Comparison of ENCODE assay signal across 10 cellular contexts in the genomic region with DNA sequence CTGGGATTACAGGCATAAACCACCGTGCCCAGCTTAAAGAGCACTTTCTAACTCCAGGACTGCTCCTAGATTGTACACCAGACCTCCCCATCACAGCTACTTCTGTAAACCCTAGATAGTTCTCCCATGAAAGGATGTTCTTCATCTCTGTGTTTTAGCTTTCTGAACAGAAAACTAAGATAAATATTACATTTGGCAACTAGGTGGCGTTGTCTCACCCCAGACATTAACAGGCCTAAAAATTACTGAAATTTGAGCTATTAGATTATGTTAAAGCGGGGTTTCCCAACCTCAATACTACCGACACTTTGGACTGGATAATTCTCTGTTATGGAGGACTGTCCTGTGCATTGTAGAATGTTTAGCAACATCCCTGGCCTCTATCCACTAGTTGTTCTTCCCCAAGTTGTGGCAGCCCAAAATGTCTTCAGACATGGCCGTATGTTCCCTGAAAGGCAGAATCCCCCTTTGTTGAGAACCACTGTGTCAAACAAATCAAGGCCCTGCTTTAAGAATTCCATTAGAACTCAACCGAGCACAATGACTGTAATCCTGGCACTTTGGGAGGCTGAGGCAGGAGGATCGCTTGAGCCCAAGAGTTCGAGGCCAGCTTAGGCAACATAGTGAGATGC. TPM values are rescaled to one million over a fixed set of nuclear protein-coding genes. Genes with fewer than 3 reads are reported as not detected.
DNase-seq lines count a peak whose midpoint lies in the region; ATAC-seq and TF ChIP-seq lines count a peak whose summit lies in the region.
"Had no signal": no experiment of that assay in that cellular context is flagged by ENCODE, and none has a peak within 500 bp of the region (broad histone marks: within the 10 kb centered on the region; RNA-seq: fewer than 3 reads in every experiment).

No MANE protein-coding gene starts in this region.

- TF ChIP-seq CTCF in DOHH2 (IDR thresholded peaks at IDR 0.05; ENCODE audit: low read depth, low read length, poor library complexity, severe bottlenecking) (peak; percentile 76), IMR-90 (conservative IDR thresholded peaks at IDR 0.05; ENCODE audit: low read depth, low read length) (peak; percentile 79), WI38 (IDR thresholded peaks at IDR 0.05; ENCODE audit: low read depth, low read length) (peak; percentile 31; the same call in 1 of the 2 replicates)

- dilution Hi-C loops in IMR-90 (cut with HindIII; ENCODE audit: low sequenced_read_pairs, unreplicated experiment) = no loop called here

- no peak overlapping the region for H3K9ac ChIP-seq in IMR-90 (ENCODE audit: low read depth, low read length)

- H3K9me3 ChIP-seq in DOHH2 (ENCODE audit: control insufficient read depth, insufficient read depth, low read length) (no peaks in the 10 kb centered on the region), IMR-90 (ENCODE audit: control insufficient read depth, insufficient read depth, low read length) (no peaks in the 10 kb centered on the region)

- no peak overlapping the region for H2BK120ac ChIP-seq in IMR-90 (ENCODE audit: low read depth, low read length)

- H3K4me1 ChIP-seq in DOHH2 (ENCODE audit: control insufficient read depth, low read length) = peaks cover 18% of the 10 kb centered on the region
- peaks cover 3% of the 10 kb centered on the region for H3K4me1 ChIP-seq in IMR-90 (ENCODE audit: control insufficient read depth, insufficient read depth, low read length)

- H3K79me1 ChIP-seq in IMR-90 (ENCODE audit: low read depth in 1 of 2, low read length in 2 of 2) = no peaks in the 10 kb centered on the region

- in situ Hi-C loops in IMR-90 (cut with MboI; ENCODE audit: low sequenced_read_pairs) = no loop called here

- no peak overlapping the region for H2AFZ ChIP-seq in IMR-90 (replicated peaks; ENCODE audit: low read length, poor library complexity)

- no peak for TF ChIP-seq POLR2A in IMR-90 (IDR thresholded peaks at IDR 0.05; ENCODE audit: low read depth, low read length)

- H3K27ac ChIP-seq in DOHH2 (ENCODE audit: low read depth, low read length) (no peak overlapping the region), IMR-90 (ENCODE audit: insufficient read depth, low read length) (no peak overlapping the region)
- H3K27ac ChIP-seq: skin epidermis had no signal

- no peak overlapping the region for H3K56ac ChIP-seq in IMR-90 (ENCODE audit: extremely low read depth, insufficient read depth, low read length)

- no peak overlapping the region for H3K14ac ChIP-seq in IMR-90 (replicated peaks; ENCODE audit: low read depth, low read length)

- no peak overlapping the region for H2AK9ac ChIP-seq in IMR-90 (replicated peaks; ENCODE audit: low read depth, low read length, poor library complexity)

- no peaks in the 10 kb centered on the region for H3K9me2 ChIP-seq in DOHH2 (replicated peaks; ENCODE audit: control insufficient read depth, low read length)

- no peak overlapping the region for H2AK5ac ChIP-seq in IMR-90 (ENCODE audit: low read depth, low read length)

- BruUV-seq in IMR-90 (replicated peaks; lab: Mats Ljungman, UMichigan) = no TSS peak

- peak overlapping the region; percentile 81 for H3K18ac ChIP-seq in IMR-90 (ENCODE audit: low read depth, low read length)

- intact Hi-C loops in IMR-90 (cut with micrococcal nuclease) = loop anchor here (1.0 kb wide), 1 partner anchor 89 kb away; no protein-coding TSS in a partner anchor

- no peak overlapping the region for H3K4ac ChIP-seq in IMR-90 (ENCODE audit: low read depth, low read length)

- ATAC-seq in IMR-90 (ENCODE audit: low read depth) (peak; percentile 61), HG03135 (IDR thresholded peaks at IDR 0.05; ENCODE audit: unreplicated experiment) (no peak)

- H2BK20ac ChIP-seq in IMR-90 (ENCODE audit: low read depth, low read length) = no peak overlapping the region

- H3K27me3 ChIP-seq in DOHH2 (ENCODE audit: control insufficient read depth, low read length) = no peaks in the 10 kb centered on the region
- H3K27me3 ChIP-seq in IMR-90 (ENCODE audit: control insufficient read depth, insufficient read depth, low read length) = no peaks in the 10 kb centered on the region

- 100% methylated on average over 1 of the region's 8 CpGs; no CpG with 5 or more reads in 1 of the 2 experiments for WGBS in IMR-90 (ENCODE audit: extremely low coverage in 2 of 2, insufficient read length in 1 of 2), 2 experiments

- H3K4me3 ChIP-seq in DOHH2 (ENCODE audit: low read length) (no peak overlapping the region), IMR-90 (ENCODE audit: insufficient read depth, low read depth, low read length) (no peak overlapping the region), WI38 (ENCODE audit: low read depth, low read length) (no peak overlapping the region)
- H3K4me3 ChIP-seq: skin epidermis had no signal

- H3K79me2 ChIP-seq in DOHH2 (ENCODE audit: control insufficient read depth, low read length) = no peaks in the 10 kb centered on the region

- TF ChIP-seq RAD21 in IMR-90 (IDR thresholded peaks at IDR 0.05; ENCODE audit: low read length) = peak; percentile 67

- H4K91ac ChIP-seq in IMR-90 (ENCODE audit: insufficient read depth, low read depth, low read length) = no peak overlapping the region

- H4K8ac ChIP-seq in IMR-90 (ENCODE audit: low read depth in 2 of 2, low read length in 2 of 2) = no peak overlapping the region

- no peak overlapping the region for H2BK5ac ChIP-seq in IMR-90 (ENCODE audit: low read depth, low read length, poor library complexity, severe bottlenecking)

- POLR2A ChIA-PET in IMR-90 (lab: Charles Lee; ENCODE audit: unreplicated experiment) = no interaction called here

- CTCF ChIA-PET in IMR-90 (lab: Yijun Ruan, JAX) = interaction anchor here (0.6 to 3.3 kb wide), 15 partner anchors 9 to 937 kb away, joined by 3 to 28 read pairs (median 4); partner anchors contain the start of gene HERC4

- H3K36me3 ChIP-seq in DOHH2 (ENCODE audit: control insufficient read depth, low read length) (no peaks in the 10 kb centered on the region), IMR-90 (ENCODE audit: control insufficient read depth, insufficient read depth, low read length) (peaks cover 1% of the 10 kb centered on the region; the same call in 1 of the 2 replicates)

- no peak overlapping the region for H3K23ac ChIP-seq in IMR-90 (ENCODE audit: low read depth, low read length)

- H4K5ac ChIP-seq in IMR-90 (ENCODE audit: low read depth, low read length) = peak overlapping the region; percentile 61; the same call in 1 of the 2 replicates

- DNase-seq in IMR-90 (peak; percentile 67), kidney tubule cell (ENCODE audit: low spot score) (peak; percentile 38), NCI-H187 (lab: John Stamatoyannopoulos, UW) (no peak), COR-L47 (lab: John Stamatoyannopoulos, UW) (no peak), GOT3 (lab: John Stamatoyannopoulos, UW) (no peak)
- DNase-seq: activated B cell treated with CpG ODN at 0.5 μM for 24 hours had no signal

- H4K20me1 ChIP-seq in DOHH2 (ENCODE audit: control insufficient read depth, insufficient read depth, low read depth, low read length) (no peaks in the 10 kb centered on the region), IMR-90 (ENCODE audit: insufficient read depth, low read length) (no peaks in the 10 kb centered on the region)

- no peak overlapping the region for H2BK15ac ChIP-seq in IMR-90 (ENCODE audit: low read depth, low read length)

- H3K4me2 ChIP-seq in DOHH2 (ENCODE audit: low read length) = peak overlapping the region; percentile 25; the same call in 1 of the 2 replicates
- no peak overlapping the region for H3K4me2 ChIP-seq in IMR-90 (ENCODE audit: low read depth, low read length)

- no peaks in the 10 kb centered on the region for H3K9me1 ChIP-seq in IMR-90 (ENCODE audit: insufficient read depth, low read length)

- H3F3A ChIP-seq in DOHH2 (ENCODE audit: control insufficient read depth, insufficient read depth) = no peaks in the 10 kb centered on the region

TF ChIP-seq in IMR-90, 13 proteins besides CTCF, POLR2A, EP300 and RAD21:
- TF ChIP-seq, protein P1, sequence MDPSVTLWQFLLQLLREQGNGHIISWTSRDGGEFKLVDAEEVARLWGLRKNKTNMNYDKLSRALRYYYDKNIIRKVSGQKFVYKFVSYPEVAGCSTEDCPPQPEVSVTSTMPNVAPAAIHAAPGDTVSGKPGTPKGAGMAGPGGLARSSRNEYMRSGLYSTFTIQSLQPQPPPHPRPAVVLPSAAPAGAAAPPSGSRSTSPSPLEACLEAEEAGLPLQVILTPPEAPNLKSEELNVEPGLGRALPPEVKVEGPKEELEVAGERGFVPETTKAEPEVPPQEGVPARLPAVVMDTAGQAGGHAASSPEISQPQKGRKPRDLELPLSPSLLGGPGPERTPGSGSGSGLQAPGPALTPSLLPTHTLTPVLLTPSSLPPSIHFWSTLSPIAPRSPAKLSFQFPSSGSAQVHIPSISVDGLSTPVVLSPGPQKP (IDR thresholded peaks at IDR 0.05; ENCODE audit: borderline replicate concordance, low read depth, low read length) = no peak
- TF ChIP-seq CEBPB (IDR thresholded peaks at IDR 0.05; ENCODE audit: low read depth, low read length) = peak; percentile 27; the same call in 1 of the 2 replicates
- TF ChIP-seq MXI1 (IDR thresholded peaks at IDR 0.05; ENCODE audit: borderline replicate concordance, low read depth, low read length) = no peak
- no peak for TF ChIP-seq CHD1 (IDR thresholded peaks at IDR 0.05; ENCODE audit: low read depth, low read length)
- no peak for TF ChIP-seq BHLHE40 (IDR thresholded peaks at IDR 0.05; ENCODE audit: low read depth, low read length)
- no peak for TF ChIP-seq MAFK (IDR thresholded peaks at IDR 0.05; ENCODE audit: low read depth, low read length)
- peak; percentile 58; the same call in 1 of the 2 replicates for TF ChIP-seq SMC3 (IDR thresholded peaks at IDR 0.05; ENCODE audit: low read depth, low read length)
- TF ChIP-seq NFE2L2 (IDR thresholded peaks at IDR 0.05; ENCODE audit: low read depth, low read length) = no peak
- TF ChIP-seq FOS (IDR thresholded peaks at IDR 0.05; ENCODE audit: low read depth, low read length) = no peak

RNA-seq across cellular contexts. Expression of gene ATOH7, which starts 19.1 kb away (rescaled TPM):
- not detected in 2 replicates for total RNA-seq in IMR-90 (2012; rRNA removed)
- 0.05 TPM in 1 of 2 replicates, not detected in the other for polyA plus RNA-seq in IMR-90 (2012; rRNA removed)
- polyA plus RNA-seq in IMR-90 (2012; cell fraction: cytosol; rRNA removed) = 0.04 and 0.14 TPM in 2 replicates
- 0.12 and 0.13 TPM in 2 replicates for polyA plus RNA-seq in IMR-90 (2012; cell fraction: nucleus; rRNA removed; ENCODE audit: low replicate concordance)
- total RNA-seq: activated B cell treated with CpG ODN at 0.5 μM for 24 hours had no signal

Comparison
In these comparisons a context has a peak if more than half of its experiments do, and no peak if none do; other contexts are left out.
1. DNase-seq: peak in IMR-90 (single experiment) and kidney tubule cell (single experiment); none in NCI-H187 (0 of 2), COR-L47 (single experiment) and GOT3 (single experiment).
2. Peak in every context shown above with its lines, with median percentiles within 50 percentile points of each other: CTCF ChIP-seq.